In genomic region chr5:54171645-54172384, GRCh38 we compare ENCODE assay signal across 12 cellular contexts.
DNase-seq lines count a peak whose midpoint lies in the region; ATAC-seq and TF ChIP-seq lines count a peak whose summit lies in the region.
"Had no signal": no experiment of that assay in that cellular context is flagged by ENCODE, and none has a peak within 500 bp of the region (broad histone marks: within the 10 kb centered on the region; RNA-seq: fewer than 3 reads in every experiment).

No MANE protein-coding gene starts in this region.

- H3K14ac ChIP-seq in H9 (ENCODE audit: insufficient read depth, low read length): no peak overlapping the region

- DNase-seq in activated CD4-positive, alpha-beta T cell treated with anti-CD3 and anti-CD28 coated beads, Interleukin-2, amount 10 ng/mL, durations not matched to agents 7 days and 5 days: peak; percentile 24
- DNase-seq in activated CD4-positive, alpha-beta T cell treated with anti-CD3 and anti-CD28 coated beads for 1 hour: no peak
- peak; percentile 73 for DNase-seq in Jurkat, Clone E6-1 (ENCODE audit: low read depth, low spot score)
- DNase-seq in mammary epithelial cell (peak; percentile 47), stomach (peak; percentile 78), COLO829 (ENCODE audit: low spot score) (no peak), H9 (no peak)
- DNase-seq: dorsolateral prefrontal cortex had no signal

- no peak overlapping the region for H2BK15ac ChIP-seq in H9 (ENCODE audit: low read depth, low read length)

- H3K23ac ChIP-seq in H9 (ENCODE audit: insufficient read length, low read depth, low read length): no peak overlapping the region

- no peak overlapping the region for H3K27ac Mint-ChIP-seq in activated CD4-positive, alpha-beta T cell treated with anti-CD3 and anti-CD28 coated beads, Interleukin-2, amount 10 ng/mL, durations not matched to agents 7 days and 5 days
- no peak overlapping the region for H3K27ac Mint-ChIP-seq in H9
- H3K27ac Mint-ChIP-seq: B cell, memory B cell had no signal

- no peak overlapping the region for H2BK12ac ChIP-seq in H9 (ENCODE audit: insufficient read length, low read depth, low read length)

- no peak for ATAC-seq in GM18520 (IDR thresholded peaks at IDR 0.05; ENCODE audit: unreplicated experiment)
- ATAC-seq: Panc1 had no signal

- H4K20me1 ChIP-seq in mammary epithelial cell (ENCODE audit: insufficient read depth, low read length) (no peaks in the 10 kb centered on the region), H9 (ENCODE audit: control insufficient read depth, insufficient read depth, insufficient read length) (no peaks in the 10 kb centered on the region)

- TF ChIP-seq EP300 in stomach (IDR thresholded peaks at IDR 0.05): no peak

- H3T11ph ChIP-seq in H9 (ENCODE audit: low read length): no peak overlapping the region

- intact Hi-C loops in mammary epithelial cell (cut with micrococcal nuclease): no loop called here
- intact Hi-C loops in stomach (cut with DNase I; ENCODE audit: low total_unique reads): no loop called here

- H3K4me1 ChIP-seq in mammary epithelial cell (ENCODE audit: insufficient read depth, low read length): no peaks in the 10 kb centered on the region
- H3K4me1 ChIP-seq in stomach: peaks cover 0 to 9% (median 1%) of the 10 kb centered on the region in 4 donors
- no peaks in the 10 kb centered on the region for H3K4me1 ChIP-seq in H9 (ENCODE audit: insufficient read depth, low read length)

- dilution Hi-C loops in mammary epithelial cell (cut with HindIII; ENCODE audit: low sequenced_read_pairs): no loop called here

- peaks cover 8% of the 10 kb centered on the region for H3K4me1 Mint-ChIP-seq in activated CD4-positive, alpha-beta T cell treated with anti-CD3 and anti-CD28 coated beads, Interleukin-2, amount 10 ng/mL, durations not matched to agents 7 days and 5 days
- H3K4me1 Mint-ChIP-seq in H9: peaks cover 5% of the 10 kb centered on the region in 2 experiments; a peak in 3 of 4 replicates

- H3K4me2 ChIP-seq in mammary epithelial cell (ENCODE audit: insufficient read depth, low read depth, low read length) (no peak overlapping the region), H9 (ENCODE audit: insufficient read depth, insufficient read length, low read length) (no peak overlapping the region)

- TF ChIP-seq CTCF in mammary epithelial cell (conservative IDR thresholded peaks at IDR 0.05 in 1 of 2, IDR thresholded peaks at IDR 0.05 in 1 of 2; ENCODE audit: extremely low read depth in 1 of 2, insufficient read depth in 1 of 2, low read depth in 1 of 2, low read length in 2 of 2): no peak
- no peak for TF ChIP-seq CTCF in stomach (IDR thresholded peaks at IDR 0.05)
- TF ChIP-seq CTCF in H9 (conservative IDR thresholded peaks at IDR 0.05): no peak

- H3K56ac ChIP-seq in H9 (ENCODE audit: insufficient read length, low read depth, low read length): no peak overlapping the region

- no peak overlapping the region for H3K4me3 ChIP-seq in Jurkat, Clone E6-1 (ENCODE audit: low read length)
- no peak overlapping the region for H3K4me3 ChIP-seq in mammary epithelial cell (replicated peaks in 1 of 3; ENCODE audit: insufficient read depth in 1 of 3, low read depth in 2 of 3, low read length in 3 of 3)
- no peak overlapping the region for H3K4me3 ChIP-seq in stomach
- H3K4me3 ChIP-seq: dorsolateral prefrontal cortex had no signal

- WGBS in mammary epithelial cell (ENCODE audit: low coverage, missing lambda C conversion rate): 99% methylated on average over 6 of the region's 6 CpGs
- WGBS in stomach, 5 donors: 68 to 82% (median 79%) methylated on average over 6 of the region's 6 CpGs
- WGBS in H9 (ENCODE audit: extremely low coverage, insufficient read length, low lambda C conversion rate): no CpG with 5 or more reads among the region's 6 CpGs

- no TSS peak for BruUV-seq in mammary epithelial cell (replicated peaks; lab: Mats Ljungman, UMichigan)

- H2BK20ac ChIP-seq in H9 (ENCODE audit: low read depth, low read length, poor library complexity, severe bottlenecking): no peak overlapping the region

- H3K79me2 ChIP-seq in mammary epithelial cell (ENCODE audit: insufficient read depth, low read length) (no peaks in the 10 kb centered on the region), H9 (ENCODE audit: insufficient read depth, low read length) (no peaks in the 10 kb centered on the region)

- no peak overlapping the region for H3K4ac ChIP-seq in H9 (ENCODE audit: low read depth, low read length)

- H3K9ac ChIP-seq in mammary epithelial cell (ENCODE audit: insufficient read depth, low read length): no peak overlapping the region
- H3K9ac ChIP-seq in H9 (ENCODE audit: extremely low read depth, insufficient read length, low read length): no peak overlapping the region

- H3K9me3 Mint-ChIP-seq in activated CD4-positive, alpha-beta T cell treated with anti-CD3 and anti-CD28 coated beads, Interleukin-2, amount 10 ng/mL, durations not matched to agents 7 days and 5 days: peaks cover 3% of the 10 kb centered on the region
- no peaks in the 10 kb centered on the region; a peak in 2 of 5 replicates for H3K9me3 Mint-ChIP-seq in H9

- no peaks in the 10 kb centered on the region for H3K23me2 ChIP-seq in H9 (ENCODE audit: insufficient read length, low read depth, low read length, poor library complexity, severe bottlenecking)

- POLR2A ChIA-PET in activated CD4-positive, alpha-beta T cell treated with anti-CD3 and anti-CD28 coated beads, Interleukin-2, amount 10 ng/mL, durations not matched to agents 7 days and 5 days (lab: Charles Lee): no interaction called here

- no peak overlapping the region for H4K8ac ChIP-seq in H9 (replicated peaks; ENCODE audit: insufficient read length, low read depth, low read length)

- no peak overlapping the region for H4K5ac ChIP-seq in H9 (ENCODE audit: insufficient read length, low read depth, low read length)

- no peaks in the 10 kb centered on the region for H3K36me3 ChIP-seq in mammary epithelial cell (ENCODE audit: insufficient read depth, low read length)
- H3K36me3 ChIP-seq in stomach: peaks cover 0 to 13% (median 0%) of the 10 kb centered on the region in 4 donors

- H3K4me3 Mint-ChIP-seq in activated CD4-positive, alpha-beta T cell treated with anti-CD3 and anti-CD28 coated beads, Interleukin-2, amount 10 ng/mL, durations not matched to agents 7 days and 5 days: no peak overlapping the region
- H3K4me3 Mint-ChIP-seq in H9: no peak overlapping the region
- H3K4me3 Mint-ChIP-seq: B cell, memory B cell had no signal

- H3K27me3 Mint-ChIP-seq in activated CD4-positive, alpha-beta T cell treated with anti-CD3 and anti-CD28 coated beads, Interleukin-2, amount 10 ng/mL, durations not matched to agents 7 days and 5 days: no peaks in the 10 kb centered on the region
- no peaks in the 10 kb centered on the region for H3K27me3 Mint-ChIP-seq in H9 (ENCODE audit: low read depth)
- H3K27me3 Mint-ChIP-seq: B cell, memory B cell had no signal

- no peak overlapping the region for H3K27ac ChIP-seq in mammary epithelial cell (ENCODE audit: insufficient read depth, low read depth, low read length)
- peak overlapping the region in 1 of 5 donors; percentile 29 for H3K27ac ChIP-seq in stomach
- no peak overlapping the region for H3K27ac ChIP-seq in H9 (ENCODE audit: insufficient read length, low read depth, low read length)
- H3K27ac ChIP-seq: dorsolateral prefrontal cortex had no signal

- no peaks in the 10 kb centered on the region for H3K27me3 ChIP-seq in mammary epithelial cell (ENCODE audit: insufficient read depth, low read length)
- H3K27me3 ChIP-seq in stomach: no peaks in the 10 kb centered on the region
- H3K27me3 ChIP-seq in H9 (ENCODE audit: insufficient read depth, low read length): no peaks in the 10 kb centered on the region
- H3K27me3 ChIP-seq: dorsolateral prefrontal cortex had no signal

- no peak for TF ChIP-seq POLR2A in stomach (IDR thresholded peaks at IDR 0.05)

- H3K79me1 ChIP-seq in H9 (ENCODE audit: insufficient read depth, low read depth, low read length, poor library complexity, severe bottlenecking): no peaks in the 10 kb centered on the region

- H2BK120ac ChIP-seq in H9 (ENCODE audit: low read depth, low read length, poor library complexity, severe bottlenecking): no peak overlapping the region

- CTCF ChIA-PET in activated CD4-positive, alpha-beta T cell treated with anti-CD3 and anti-CD28 coated beads, Interleukin-2, amount 10 ng/mL, durations not matched to agents 7 days and 5 days (lab: Charles Lee): interaction anchor here (0.7 kb wide), 1 partner anchor 702 kb away, joined by 3 read pairs; no protein-coding TSS in a partner anchor
- CTCF ChIA-PET in mammary epithelial cell (lab: Charles Lee; ENCODE audit: low non-redundant PET): interaction anchor here (0.7 kb wide), 1 partner anchor 69 kb away, joined by 6 read pairs; no protein-coding TSS in a partner anchor

- H2AK5ac ChIP-seq in H9 (ENCODE audit: insufficient read length, low read length): no peak overlapping the region

- in situ Hi-C loops in mammary epithelial cell (cut with MboI; ENCODE audit: low sequenced_read_pairs in 2 of 2): no loop called here

- H2AFZ ChIP-seq in mammary epithelial cell (ENCODE audit: low read depth, low read length): no peak overlapping the region
- no peak overlapping the region for H2AFZ ChIP-seq in H9 (ENCODE audit: low read length)

- peaks cover 5% of the 10 kb centered on the region for H3K36me3 Mint-ChIP-seq in activated CD4-positive, alpha-beta T cell treated with anti-CD3 and anti-CD28 coated beads, Interleukin-2, amount 10 ng/mL, durations not matched to agents 7 days and 5 days (ENCODE audit: low read depth)
- peaks cover 0 to 4% (median 0%) of the 10 kb centered on the region in 3 experiments; a peak in 2 of 7 replicates for H3K36me3 Mint-ChIP-seq in H9 (ENCODE audit: insufficient read depth in 1 of 3, low read depth in 3 of 3)

- H3K9me3 ChIP-seq in mammary epithelial cell (replicated peaks; ENCODE audit: insufficient read depth, low read length): no peaks in the 10 kb centered on the region
- no peaks in the 10 kb centered on the region for H3K9me3 ChIP-seq in stomach
- no peaks in the 10 kb centered on the region for H3K9me3 ChIP-seq in H9 (ENCODE audit: control insufficient read depth, low read depth, low read length)

- no peak overlapping the region for H3K18ac ChIP-seq in H9 (ENCODE audit: insufficient read length, low read depth, low read length)

- no peak overlapping the region for H4K91ac ChIP-seq in H9 (ENCODE audit: insufficient read length, low read depth, low read length)

- H2BK5ac ChIP-seq in H9 (ENCODE audit: insufficient read length, low read length): no peak overlapping the region

Comparison
In these comparisons a context has a peak if more than half of its experiments do, and no peak if none do; other contexts are left out.
1. DNase-seq: peak in activated CD4-positive, alpha-beta T cell treated with anti-CD3 and anti-CD28 coated beads, Interleukin-2, amount 10 ng/mL, durations not matched to agents 7 days and 5 days (single experiment), Jurkat, Clone E6-1 (single experiment), mammary epithelial cell (single experiment) and stomach (single experiment); none in activated CD4-positive, alpha-beta T cell treated with anti-CD3 and anti-CD28 coated beads for 1 hour (single experiment), COLO829 (single experiment) and H9 (single experiment).